19 cellular contexts compared by ENCODE assay signal in genomic region chr1:157575744-157576143, GRCh38. TPM values are rescaled to one million over a fixed set of nuclear protein-coding genes. Genes with fewer than 3 reads are reported as not detected.
DNase-seq lines count a peak whose midpoint lies in the region; ATAC-seq, FAIRE-seq and TF ChIP-seq lines count a peak whose summit lies in the region.
"Had no signal": no experiment of that assay in that cellular context is flagged by ENCODE, and none has a peak within 500 bp of the region (broad histone marks: within the 10 kb centered on the region; RNA-seq: fewer than 3 reads in every experiment).

No MANE protein-coding gene starts in this region.

- ATAC-seq in GM19438 (IDR thresholded peaks at IDR 0.05; ENCODE audit: low read depth, unreplicated experiment) (peak; percentile 77), HG02759 (IDR thresholded peaks at IDR 0.05; ENCODE audit: unreplicated experiment) (peak; percentile 73), HG03378 (IDR thresholded peaks at IDR 0.05; ENCODE audit: unreplicated experiment) (peak; percentile 63), HepG2 (no peak)
- ATAC-seq in activated CD8-positive, alpha-beta memory T cell treated with anti-CD3 and anti-CD28 coated beads, Interleukin-2, amount 10 ng/mL, durations not matched to agents 7 days and 5 days = no peak
- ATAC-seq: heart right ventricle, mucosa of descending colon, PC-3 had no signal

- whole genome bisulfite sequencing in HepG2 (ENCODE audit: low lambda C conversion rate) = 20% methylated on average over 2 of the region's 2 CpGs

- in situ Hi-C loops in HepG2 (cut with HindIII; ENCODE audit: extremely low pct_ligation_motif_present, low pct_unique_long_range_greater_than_20kb) = no loop called here

- H3K4me3 ChIP-seq in BLaER1 treated with 17β-estradiol and CSF1 and Interleukin-3, amounts not matched to agents 10 nM and 100 nM = no peak overlapping the region
- H3K4me3 ChIP-seq in HepG2 (replicated peaks in 1 of 3; ENCODE audit: insufficient read depth in 1 of 3, low read depth in 2 of 3, low read length in 3 of 3) = no peak overlapping the region
- H3K4me3 ChIP-seq: heart right ventricle, mucosa of descending colon, spleen, suprapubic skin had no signal

- peaks cover 0 to 7% (median 0%) of the 10 kb centered on the region in 11 experiments; a peak in 2 of 22 replicates for H4K20me1 ChIP-seq in BLaER1 treated with 17β-estradiol and CSF1 and Interleukin-3, amounts not matched to agents 10 nM and 100 nM
- no peaks in the 10 kb centered on the region for H4K20me1 ChIP-seq in HepG2 (ENCODE audit: insufficient read depth, low read length)

- H3K4me3 Mint-ChIP-seq in activated CD8-positive, alpha-beta memory T cell treated with anti-CD3 and anti-CD28 coated beads, Interleukin-2, amount 10 ng/mL, durations not matched to agents 7 days and 5 days = no peak overlapping the region

- no peak for TF ChIP-seq POLR2A in HepG2 (IDR thresholded peaks at IDR 0.05; ENCODE audit: insufficient read depth in 1 of 2, low read depth in 2 of 2, low read length in 2 of 2)

- H2AFZ ChIP-seq in HepG2 (ENCODE audit: low read length) = no peak overlapping the region

- no peak for TF ChIP-seq RAD21 in HepG2 (CRISPR knock-in tag; IDR thresholded peaks at IDR 0.05)

- POLR2A ChIA-PET in HepG2 (lab: Yijun Ruan, JAX) = no interaction called here

- H3K9me3 Mint-ChIP-seq in activated CD8-positive, alpha-beta memory T cell treated with anti-CD3 and anti-CD28 coated beads, Interleukin-2, amount 10 ng/mL, durations not matched to agents 7 days and 5 days (ENCODE audit: low read depth) = no peaks in the 10 kb centered on the region

- H3K27me3 ChIP-seq in BLaER1 treated with 17β-estradiol and CSF1 and Interleukin-3, amounts not matched to agents 10 nM and 100 nM = peaks cover 0 to 72% (median 0%) of the 10 kb centered on the region in 11 experiments; a peak in 5 of 22 replicates
- no peaks in the 10 kb centered on the region; a peak in 1 of 5 replicates for H3K27me3 ChIP-seq in HepG2 (ENCODE audit: control insufficient read depth in 1 of 2, insufficient read depth in 2 of 2, low read length in 2 of 2)
- H3K27me3 ChIP-seq: suprapubic skin had no signal

- no peak overlapping the region for H3K9ac ChIP-seq in BLaER1 treated with 17β-estradiol and CSF1 and Interleukin-3, amounts not matched to agents 10 nM and 100 nM
- H3K9ac ChIP-seq in HepG2 (ENCODE audit: insufficient read depth, low read depth, low read length) = no peak overlapping the region

- peak overlapping the region in 8 of 11 experiments; percentile 20 to 57 (median 34); a peak in 15 of 22 replicates for H3K4me2 ChIP-seq in BLaER1 treated with 17β-estradiol and CSF1 and Interleukin-3, amounts not matched to agents 10 nM and 100 nM
- H3K4me2 ChIP-seq in HepG2 (ENCODE audit: low read depth, low read length) = no peak overlapping the region

- TF ChIP-seq CTCF in HepG2 (CRISPR knock-in tag; IDR thresholded peaks at IDR 0.05) = no peak

- no peaks in the 10 kb centered on the region for H3K36me3 ChIP-seq in BLaER1 treated with 17β-estradiol and CSF1 and Interleukin-3, amounts not matched to agents 10 nM and 100 nM
- H3K36me3 ChIP-seq in HepG2 (replicated peaks in 1 of 2; ENCODE audit: control insufficient read depth in 1 of 2, insufficient read depth in 2 of 2, low read length in 2 of 2) = no peaks in the 10 kb centered on the region
- H3K36me3 ChIP-seq: heart right ventricle, spleen, suprapubic skin had no signal

- H3K27ac ChIP-seq in BLaER1 treated with 17β-estradiol and CSF1 and Interleukin-3, amounts not matched to agents 10 nM and 100 nM = no peak overlapping the region
- no peak overlapping the region for H3K27ac ChIP-seq in HepG2 (ENCODE audit: extremely low read length, insufficient read depth, low read length)
- H3K27ac ChIP-seq: heart right ventricle, spleen, suprapubic skin had no signal

- H3K9me3 ChIP-seq in BLaER1 treated with 17β-estradiol and CSF1 and Interleukin-3, amounts not matched to agents 10 nM and 100 nM (replicated peaks in 1 of 11) = no peaks in the 10 kb centered on the region
- no peaks in the 10 kb centered on the region for H3K9me3 ChIP-seq in HepG2 (ENCODE audit: low read length)
- H3K9me3 ChIP-seq: heart right ventricle, mucosa of descending colon, spleen, suprapubic skin had no signal

- no peaks in the 10 kb centered on the region for H3K79me2 ChIP-seq in HepG2 (ENCODE audit: insufficient read depth, low read length)

- BruUV-seq in HepG2 (replicated peaks; lab: Mats Ljungman, UMichigan) = no TSS peak

- no peaks in the 10 kb centered on the region for H3K4me1 Mint-ChIP-seq in activated CD8-positive, alpha-beta memory T cell treated with anti-CD3 and anti-CD28 coated beads, Interleukin-2, amount 10 ng/mL, durations not matched to agents 7 days and 5 days

- H3K27me3 Mint-ChIP-seq in activated CD8-positive, alpha-beta memory T cell treated with anti-CD3 and anti-CD28 coated beads, Interleukin-2, amount 10 ng/mL, durations not matched to agents 7 days and 5 days = peaks cover 21% of the 10 kb centered on the region

- FAIRE-seq in HepG2 (lab: Jason Lieb, UNC) = no peak

- H3K36me3 Mint-ChIP-seq in activated CD8-positive, alpha-beta memory T cell treated with anti-CD3 and anti-CD28 coated beads, Interleukin-2, amount 10 ng/mL, durations not matched to agents 7 days and 5 days = no peaks in the 10 kb centered on the region

- H3K27ac Mint-ChIP-seq in activated CD8-positive, alpha-beta memory T cell treated with anti-CD3 and anti-CD28 coated beads, Interleukin-2, amount 10 ng/mL, durations not matched to agents 7 days and 5 days = no peak overlapping the region

- peaks cover 0 to 24% (median 9%) of the 10 kb centered on the region in 10 experiments; a peak in 11 of 20 replicates for H3K4me1 ChIP-seq in BLaER1 treated with 17β-estradiol and CSF1 and Interleukin-3, amounts not matched to agents 10 nM and 100 nM
- H3K4me1 ChIP-seq in HepG2 (ENCODE audit: insufficient read depth, low read length) = no peaks in the 10 kb centered on the region
- H3K4me1 ChIP-seq: heart right ventricle, suprapubic skin had no signal

- intact Hi-C loops in HepG2 (cut with micrococcal nuclease; ENCODE audit: unreplicated experiment) = no loop called here

- CTCF ChIA-PET in activated CD8-positive, alpha-beta memory T cell treated with anti-CD3 and anti-CD28 coated beads, Interleukin-2, amount 10 ng/mL, durations not matched to agents 7 days and 5 days (lab: Charles Lee) = no interaction called here
- CTCF ChIA-PET in HepG2 (lab: Yijun Ruan, JAX; ENCODE audit: low intra/inter-chr PET ratio, low total read pairs) = no interaction called here

- no peak for TF ChIP-seq EP300 in HepG2 (IDR thresholded peaks at IDR 0.05; ENCODE audit: low read depth in 2 of 2, low read length in 2 of 2)
- TF ChIP-seq EP300 in HepG2 (CRISPR knock-in tag; IDR thresholded peaks at IDR 0.05; ENCODE audit: borderline replicate concordance) = no peak

- DNase-seq in Kasumi-1 (lab: John Stamatoyannopoulos, UW) = no peak
- DNase-seq in activated CD8-positive, alpha-beta memory T cell treated with anti-CD3 and anti-CD28 coated beads, Interleukin-2, amount 10 ng/mL, durations not matched to agents 7 days and 5 days = no peak
- DNase-seq in SIG-M5 (lab: John Stamatoyannopoulos, UW) = no peak
- no peak for DNase-seq in HepG2 (ENCODE audit: low spot score)
- DNase-seq: activated CD4-positive, alpha-beta T cell treated with anti-CD3 and anti-CD28 coated beads for 1 hour; GDM1; heart right ventricle; kidney glomerular epithelial cell; mucosa of descending colon; PC-3; spleen had no signal

RNA-seq across cellular contexts. Expression of gene FCRL4, which starts 22.1 kb away (rescaled TPM):
- total RNA-seq in activated CD8-positive, alpha-beta memory T cell treated with anti-CD3 and anti-CD28 coated beads, Interleukin-2, amount 10 ng/mL, durations not matched to agents 7 days and 5 days = not detected
- total RNA-seq in HepG2 (2016; rRNA removed; fragmentation: Illumina TruSeq; extraction: Trizol) = not detected in 2 replicates
- not detected in 2 replicates for total RNA-seq in HepG2 (2016; cell fraction: cytosol; rRNA removed; fragmentation: Illumina TruSeq; extraction: Trizol; ENCODE audit: low read depth)
- total RNA-seq in HepG2 (2016; cell fraction: insoluble cytoplasmic fraction; rRNA removed; fragmentation: Illumina TruSeq; extraction: Trizol) = not detected in 2 replicates
- total RNA-seq in HepG2 (2016; cell fraction: membrane; rRNA removed; fragmentation: Illumina TruSeq; extraction: Trizol) = not detected in 2 replicates
- total RNA-seq in HepG2 (2016; cell fraction: nucleus; rRNA removed; fragmentation: Illumina TruSeq; extraction: Trizol) = not detected in 2 replicates
- not detected in 2 replicates for polyA plus RNA-seq in HepG2 (2011; rRNA removed)
- polyA plus RNA-seq in HepG2 (2011; cell fraction: cytosol; rRNA removed) = not detected in 2 replicates
- not detected in 2 replicates for polyA plus RNA-seq in HepG2 (2011; cell fraction: nucleus; rRNA removed)
- not detected in 2 replicates for polyA plus RNA-seq in HepG2 (2012)
- polyA plus RNA-seq in HepG2 (2016; cell fraction: cytosol; fragmentation: Illumina TruSeq; extraction: Trizol; ENCODE audit: low read depth) = not detected in 2 replicates
- not detected in 2 replicates for polyA plus RNA-seq in HepG2 (2016; cell fraction: insoluble cytoplasmic fraction; fragmentation: Illumina TruSeq; extraction: Trizol; ENCODE audit: low read depth)
- not detected in 2 replicates for polyA plus RNA-seq in HepG2 (2016; cell fraction: membrane; fragmentation: Illumina TruSeq; extraction: Trizol; ENCODE audit: low read depth)
- polyA plus RNA-seq in HepG2 (2016; cell fraction: nucleus; fragmentation: Illumina TruSeq; extraction: Trizol; ENCODE audit: insufficient read depth, low read depth) = not detected in 2 replicates
- polyA minus RNA-seq in HepG2 (2011; rRNA and poly(A)+ RNA removed; ENCODE audit: low replicate concordance) = not detected in 2 replicates
- not detected in 2 replicates for polyA minus RNA-seq in HepG2 (2011; cell fraction: cytosol; rRNA and poly(A)+ RNA removed)
- polyA minus RNA-seq in HepG2 (2011; cell fraction: nucleus; rRNA and poly(A)+ RNA removed) = not detected in 2 replicates
- total RNA-seq: A172, epithelial cell of proximal tubule, heart right ventricle, PC-3, suprapubic skin had no signal
- polyA plus RNA-seq: adipose tissue, heart right ventricle had no signal

RNA-seq across cellular contexts. Expression of gene FCRL5, which starts 23.4 kb away (rescaled TPM):
- not detected for total RNA-seq in activated CD8-positive, alpha-beta memory T cell treated with anti-CD3 and anti-CD28 coated beads, Interleukin-2, amount 10 ng/mL, durations not matched to agents 7 days and 5 days
- total RNA-seq in HepG2 (2016; rRNA removed; fragmentation: Illumina TruSeq; extraction: Trizol) = not detected in 2 replicates
- total RNA-seq in HepG2 (2016; cell fraction: cytosol; rRNA removed; fragmentation: Illumina TruSeq; extraction: Trizol; ENCODE audit: low read depth) = not detected in 2 replicates
- not detected in 2 replicates for total RNA-seq in HepG2 (2016; cell fraction: insoluble cytoplasmic fraction; rRNA removed; fragmentation: Illumina TruSeq; extraction: Trizol)
- total RNA-seq in HepG2 (2016; cell fraction: membrane; rRNA removed; fragmentation: Illumina TruSeq; extraction: Trizol) = not detected in 2 replicates
- not detected in 2 replicates for total RNA-seq in HepG2 (2016; cell fraction: nucleus; rRNA removed; fragmentation: Illumina TruSeq; extraction: Trizol)
- not detected in 2 replicates for polyA plus RNA-seq in HepG2 (2011; rRNA removed)
- not detected in 2 replicates for polyA plus RNA-seq in HepG2 (2011; cell fraction: cytosol; rRNA removed)
- 0.09 TPM in 1 of 2 replicates, not detected in the other for polyA plus RNA-seq in HepG2 (2011; cell fraction: nucleus; rRNA removed)
- polyA plus RNA-seq in HepG2 (2012) = not detected in 2 replicates
- not detected in 2 replicates for polyA plus RNA-seq in HepG2 (2016; cell fraction: cytosol; fragmentation: Illumina TruSeq; extraction: Trizol; ENCODE audit: low read depth)
- not detected in 2 replicates for polyA plus RNA-seq in HepG2 (2016; cell fraction: insoluble cytoplasmic fraction; fragmentation: Illumina TruSeq; extraction: Trizol; ENCODE audit: low read depth)
- not detected in 2 replicates for polyA plus RNA-seq in HepG2 (2016; cell fraction: membrane; fragmentation: Illumina TruSeq; extraction: Trizol; ENCODE audit: low read depth)
- polyA plus RNA-seq in HepG2 (2016; cell fraction: nucleus; fragmentation: Illumina TruSeq; extraction: Trizol; ENCODE audit: insufficient read depth, low read depth) = not detected in 2 replicates
- polyA minus RNA-seq in HepG2 (2011; rRNA and poly(A)+ RNA removed; ENCODE audit: low replicate concordance) = 0.14 TPM in 1 of 2 replicates, not detected in the other
- polyA minus RNA-seq in HepG2 (2011; cell fraction: cytosol; rRNA and poly(A)+ RNA removed) = not detected in 2 replicates
- polyA minus RNA-seq in HepG2 (2011; cell fraction: nucleus; rRNA and poly(A)+ RNA removed) = not detected in 2 replicates
- total RNA-seq: A172, epithelial cell of proximal tubule, PC-3, suprapubic skin had no signal

Comparison
In these comparisons a context has a peak if more than half of its experiments do, and no peak if none do; other contexts are left out.
1. ATAC-seq: peak in GM19438 (single experiment), HG02759 (single experiment) and HG03378 (single experiment); none in activated CD8-positive, alpha-beta memory T cell treated with anti-CD3 and anti-CD28 coated beads, Interleukin-2, amount 10 ng/mL, durations not matched to agents 7 days and 5 days (single experiment) and HepG2 (single experiment).